Comparison of ENCODE assay signal across 30 cellular contexts in the genomic region with DNA sequence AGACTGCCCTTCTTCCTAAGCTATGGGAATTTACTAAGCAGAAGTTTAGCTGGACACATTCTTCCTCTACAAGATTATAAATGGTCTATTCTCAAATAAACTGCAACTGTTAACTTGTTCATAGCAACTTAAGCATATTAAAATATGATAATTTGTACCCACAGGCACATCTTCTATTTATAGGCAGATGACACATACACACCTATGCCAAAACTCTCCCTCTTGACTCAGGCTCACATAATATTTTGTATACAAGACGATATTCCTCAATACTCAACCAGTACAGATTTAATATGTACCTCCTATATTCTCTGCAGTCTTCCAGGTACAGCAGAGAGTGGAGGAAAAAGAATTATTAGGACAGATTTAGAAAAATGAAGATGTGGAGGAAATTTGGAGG.
"Had no signal": no experiment of that assay in that cellular context is flagged by ENCODE, and none has a peak within 500 bp of the region (broad histone marks: within the 10 kb centered on the region; RNA-seq: fewer than 3 reads in every experiment).

No MANE protein-coding gene starts in this region.

- H3K36me3 Mint-ChIP-seq: activated naive CD4-positive, alpha-beta T cell treated with anti-CD3 and anti-CD28 coated beads, Interleukin-2, amount 50 U/mL, for 24 hours; activated naive CD8-positive, alpha-beta T cell treated with anti-CD3 and anti-CD28 coated beads, Interleukin-2, amount 10 ng/mL, durations not matched to agents 7 days and 5 days; WTC11 had no signal

- H3K4me1 ChIP-seq: ascending aorta had no signal

- H3K27ac Mint-ChIP-seq: activated CD4-positive, alpha-beta T cell treated with anti-CD3 and anti-CD28 coated beads for 36 hours; activated CD4-positive, alpha-beta T cell treated with anti-CD3 and anti-CD28 coated beads, Interleukin-2, amount 10 ng/mL, durations not matched to agents 7 days and 5 days; activated CD8-positive, alpha-beta T cell treated with anti-CD3 and anti-CD28 coated beads, Interleukin-2, amount 10 ng/mL, durations not matched to agents 7 days and 5 days; activated naive CD4-positive, alpha-beta T cell treated with anti-CD3 and anti-CD28 coated beads, Interleukin-2, amount 50 U/mL, for 24 hours; activated naive CD8-positive, alpha-beta T cell treated with anti-CD3 and anti-CD28 coated beads, Interleukin-2, amount 10 ng/mL, durations not matched to agents 7 days and 5 days; activated T-cell treated with anti-CD3 and anti-CD28 coated beads, Interleukin-2, amount 50 U/mL, for 24 hours; activated T-helper 2 cell treated with anti-CD3 and anti-CD28 coated beads, Interferon-gamma antibody, Interleukin-2, Interleukin-4, amounts not matched to agents 10 μg/mL and 5 μg/mL and 100 μg/mL, durations not matched to agents 14 hours and 24 hours and 36 hours; T-helper 1 cell treated with Interleukin-12 subunit alpha and Interleukin-12 subunit beta and Interleukin-4 antibody, amounts not matched to agents 30 μg/mL and 1 μg/mL, for 36 hours; T-helper 2 cell treated with Interferon-gamma antibody and Interleukin-4, amounts not matched to agents 5 μg/mL and 100 μg/mL, for 36 hours; WTC11 had no signal

- ATAC-seq: activated CD4-positive, alpha-beta T cell treated with anti-CD3 and anti-CD28 coated beads for 36 hours; activated CD4-positive, CD25-positive, alpha-beta regulatory T cell treated with anti-CD3 and anti-CD28 coated beads, Interleukin-2, amount 50 U/mL, for 24 hours; activated CD8-positive, alpha-beta T cell treated with anti-CD3 and anti-CD28 coated beads, Interleukin-2, amount 10 ng/mL, durations not matched to agents 7 days and 5 days; K562; Panc1; WTC11 had no signal

- H3K4me3 ChIP-seq: ascending aorta, K562, SJCRH30 had no signal

- H3K27me3 ChIP-seq: ascending aorta, SJCRH30 had no signal

- H3K9me3 ChIP-seq: ascending aorta, SJCRH30, SK-N-SH had no signal

- H3K27me3 Mint-ChIP-seq: activated CD4-positive, alpha-beta T cell treated with anti-CD3 and anti-CD28 coated beads, Interleukin-2, amount 10 ng/mL, durations not matched to agents 7 days and 5 days; activated naive CD8-positive, alpha-beta T cell treated with anti-CD3 and anti-CD28 coated beads, Interleukin-2, amount 10 ng/mL, durations not matched to agents 7 days and 5 days; activated T-cell treated with anti-CD3 and anti-CD28 coated beads, Interleukin-2, amount 50 U/mL, for 24 hours had no signal

- H3K36me3 ChIP-seq: ascending aorta, SJCRH30 had no signal

- H3K27ac ChIP-seq: ascending aorta, SJCRH30 had no signal

- H3K9me3 Mint-ChIP-seq: activated CD4-positive, alpha-beta T cell treated with anti-CD3 and anti-CD28 coated beads, Interleukin-2, amount 10 ng/mL, durations not matched to agents 7 days and 5 days; activated naive CD8-positive, alpha-beta T cell treated with anti-CD3 and anti-CD28 coated beads, Interleukin-2, amount 10 ng/mL, durations not matched to agents 7 days and 5 days; activated T-cell treated with anti-CD3 and anti-CD28 coated beads, Interleukin-2, amount 50 U/mL, for 24 hours; activated T-helper 2 cell treated with anti-CD3 and anti-CD28 coated beads, Interferon-gamma antibody, Interleukin-2, Interleukin-4, amounts not matched to agents 10 μg/mL and 5 μg/mL and 100 μg/mL, durations not matched to agents 14 hours and 24 hours and 36 hours had no signal

- H3K9ac ChIP-seq: SK-N-SH had no signal

- DNase-seq: activated CD4-positive, alpha-beta T cell treated with anti-CD3 and anti-CD28 coated beads for 36 hours; activated CD4-positive, alpha-beta T cell treated with anti-CD3 and anti-CD28 coated beads, Interleukin-2, amount 10 ng/mL, durations not matched to agents 7 days and 5 days; activated CD4-positive, alpha-beta T cell treated with anti-CD3 and anti-CD28 coated beads, Interleukin-2, amount 50 U/mL, for 48 hours; activated CD8-positive, alpha-beta T cell treated with anti-CD3 and anti-CD28 coated beads, Interleukin-2, amount 10 ng/mL, durations not matched to agents 7 days and 5 days; activated gamma-delta T cell; activated naive CD4-positive, alpha-beta T cell treated with Interleukin-2 at 50 U/mL for 16 hours; activated naive CD8-positive, alpha-beta T cell treated with anti-CD3 and anti-CD28 coated beads, Interleukin-2, amount 10 ng/mL, durations not matched to agents 7 days and 5 days; activated T-cell treated with anti-CD3 and anti-CD28 coated beads, Interleukin-2, amount 50 U/mL, for 24 hours; amygdala; IMR-90; Karpas-422; NCI-H1105 treated with DMSO at 0.1 percent for 48 hours; NCI-H1436; NCI-H1694; NCI-H1930; NCI-H2081 treated with DMSO at 0.1 percent for 48 hours; NCI-H345; NCI-H524 treated with DMSO at 0.1 percent for 48 hours; SHP77; SJCRH30; SK-N-SH had no signal

- H3K4me1 Mint-ChIP-seq: activated CD4-positive, alpha-beta T cell treated with anti-CD3 and anti-CD28 coated beads for 36 hours; activated CD4-positive, alpha-beta T cell treated with anti-CD3 and anti-CD28 coated beads, Interleukin-2, amount 10 ng/mL, durations not matched to agents 7 days and 5 days; activated naive CD4-positive, alpha-beta T cell treated with anti-CD3 and anti-CD28 coated beads, Interleukin-2, amount 50 U/mL, for 24 hours; activated naive CD8-positive, alpha-beta T cell treated with anti-CD3 and anti-CD28 coated beads, Interleukin-2, amount 10 ng/mL, durations not matched to agents 7 days and 5 days had no signal

- H3K4me3 Mint-ChIP-seq: activated CD4-positive, alpha-beta T cell treated with anti-CD3 and anti-CD28 coated beads for 36 hours; activated CD4-positive, alpha-beta T cell treated with anti-CD3 and anti-CD28 coated beads, Interleukin-2, amount 10 ng/mL, durations not matched to agents 7 days and 5 days; activated CD8-positive, alpha-beta T cell treated with anti-CD3 and anti-CD28 coated beads, Interleukin-2, amount 10 ng/mL, durations not matched to agents 7 days and 5 days; activated naive CD4-positive, alpha-beta T cell treated with anti-CD3 and anti-CD28 coated beads, Interleukin-2, amount 50 U/mL, for 24 hours; activated naive CD8-positive, alpha-beta T cell treated with anti-CD3 and anti-CD28 coated beads, Interleukin-2, amount 10 ng/mL, durations not matched to agents 7 days and 5 days; activated T-cell treated with anti-CD3 and anti-CD28 coated beads, Interleukin-2, amount 50 U/mL, for 24 hours; T-helper 1 cell treated with Interleukin-12 subunit alpha and Interleukin-12 subunit beta and Interleukin-4 antibody, amounts not matched to agents 30 μg/mL and 1 μg/mL, for 36 hours; T-helper 2 cell treated with Interferon-gamma antibody and Interleukin-4, amounts not matched to agents 5 μg/mL and 100 μg/mL, for 36 hours; WTC11 had no signal
